Comparison of ENCODE assay signal across 8 cellular contexts in genomic region chr12:116559330-116560080, GRCh38. TPM values are rescaled to one million over a fixed set of nuclear protein-coding genes. Genes with fewer than 3 reads are reported as not detected.
DNase-seq lines count a peak whose midpoint lies in the region; ATAC-seq lines count a peak whose summit lies in the region.

Gene MAP1LC3B2, plus strand, starts transcription at chr12:116559381. Its CDS starts 16,562 bp downstream, at chr12:116575943.

- peaks cover 0 to 12% (median 4%) of the 10 kb centered on the region in 6 donors for H3K9me3 Mint-ChIP-seq in immature natural killer cell

- H3K27ac Mint-ChIP-seq in T-helper 17 cell (peak within 1 kb of the TSS; percentile 93), immature natural killer cell (peak within 1 kb of the TSS; percentile 80 to 96 (median 92))

- H3K4me3 Mint-ChIP-seq in T-helper 17 cell (peak within 1 kb of the TSS; percentile 88), immature natural killer cell (peak within 1 kb of the TSS; percentile 79 to 91 (median 83))

- ATAC-seq in GM19324 (IDR thresholded peaks at IDR 0.05; ENCODE audit: low FRiP score, unreplicated experiment) (peak; percentile 87), HG03442 (IDR thresholded peaks at IDR 0.05; ENCODE audit: unreplicated experiment) (peak; percentile 71), T-helper 17 cell (peak; percentile 88)

- DNase-seq in AG08395 (ENCODE audit: low spot score) (peak; percentile 76), T-helper 17 cell (peak; percentile 46 to 59 (median 56)), anterior cingulate cortex (lab: John Stamatoyannopoulos, UW) (peak in 51 of 58 donors; percentile 5 to 79 (median 39)), immature natural killer cell (peak; percentile 80 to 81 (median 80)), HT-29 (ENCODE audit: low spot score) (no peak)
- DNase-seq in stimulated activated CD4-positive, alpha-beta T cell treated with anti-CD3 and anti-CD28 coated beads, Interleukin-12 subunit alpha, Interleukin-12 subunit beta, amount 100 ng/mL, for 4 hours, result peak; percentile 33

- H3K27me3 Mint-ChIP-seq in T-helper 17 cell (no peaks in the 10 kb centered on the region), immature natural killer cell (ENCODE audit: low read depth in 3 of 3) (peaks cover 12 to 16% (median 13%) of the 10 kb centered on the region in 3 donors)

- H3K36me3 Mint-ChIP-seq in T-helper 17 cell (ENCODE audit: low read depth), result no peaks in the 10 kb centered on the region
- peaks cover under 1 to 5% (median 4%) of the 10 kb centered on the region in 3 donors for H3K36me3 Mint-ChIP-seq in immature natural killer cell

- H3K4me1 Mint-ChIP-seq in T-helper 17 cell, result peaks cover 16% of the 10 kb centered on the region
- peaks cover 21 to 25% of the 10 kb centered on the region in 2 donors for H3K4me1 Mint-ChIP-seq in immature natural killer cell

- peaks cover 2% of the 10 kb centered on the region for H3K9me3 ChIP-seq in T-helper 17 cell (ENCODE audit: control insufficient read depth, low read length, poor library complexity, severe bottlenecking)

RNA-seq across cellular contexts. Expression of gene MAP1LC3B2, which starts in this region (rescaled TPM):
- 1 to 10 TPM in 1 of 2 donors, under 1 TPM in 1; 0.89 to 2.7 TPM for total RNA-seq in T-helper 17 cell
- polyA plus RNA-seq in immature natural killer cell, result 10 to 100 TPM in 1 of 3 donors, 1 to 10 TPM in 2; 2.4 to 11.3 (median 9.8) TPM
- total RNA-seq in HT-29 (2014; rRNA removed; shearing (Covaris generic)), result 0.73 TPM in 1 of 2 replicates, not detected in the other
